Comparison of ENCODE assay signal across 1 cellular context in the genomic region with DNA sequence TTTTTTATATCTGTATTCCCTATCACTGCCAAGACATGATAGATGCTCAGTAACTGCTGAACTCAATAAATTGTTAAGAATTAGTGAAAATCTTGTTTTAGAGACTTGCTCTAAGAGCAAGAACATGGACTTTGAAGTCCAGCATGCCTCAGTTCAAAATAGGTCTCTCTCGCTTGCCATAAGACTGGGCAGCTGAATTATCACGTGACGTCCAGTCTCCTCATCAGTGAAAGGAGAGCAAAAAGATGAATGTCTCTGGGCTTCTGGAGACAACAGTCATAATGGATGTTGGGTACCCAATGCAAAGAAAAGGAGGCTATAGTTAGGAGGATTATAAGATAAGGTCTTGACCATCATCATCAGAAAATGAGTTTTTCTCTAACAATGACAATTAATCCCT.
TF ChIP-seq lines count a peak whose summit lies in the region.

No MANE protein-coding gene starts in this region.

TF ChIP-seq in K562, 482 proteins besides CTCF, POLR2A, EP300 and RAD21 (continued from another document):
- TF ChIP-seq, protein P1, sequence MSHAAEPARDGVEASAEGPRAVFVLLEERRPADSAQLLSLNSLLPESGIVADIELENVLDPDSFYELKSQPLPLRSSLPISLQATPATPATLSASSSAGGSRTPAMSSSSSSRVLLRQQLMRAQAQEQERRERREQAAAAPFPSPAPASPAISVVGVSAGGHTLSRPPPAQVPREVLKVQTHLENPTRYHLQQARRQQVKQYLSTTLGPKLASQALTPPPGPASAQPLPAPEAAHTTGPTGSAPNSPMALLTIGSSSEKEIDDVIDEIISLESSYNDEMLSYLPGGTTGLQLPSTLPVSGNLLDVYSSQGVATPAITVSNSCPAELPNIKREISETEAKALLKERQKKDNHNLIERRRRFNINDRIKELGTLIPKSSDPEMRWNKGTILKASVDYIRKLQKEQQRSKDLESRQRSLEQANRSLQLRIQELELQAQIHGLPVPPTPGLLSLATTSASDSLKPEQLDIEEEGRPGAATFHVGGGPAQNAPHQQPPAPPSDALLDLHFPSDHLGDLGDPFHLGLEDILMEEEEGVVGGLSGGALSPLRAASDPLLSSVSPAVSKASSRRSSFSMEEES (CRISPR knock-in tag; IDR thresholded peaks at IDR 0.05), result peak; percentile 88
- no peak for TF ChIP-seq HSF4 (CRISPR knock-in tag; IDR thresholded peaks at IDR 0.05; ENCODE audit: borderline replicate concordance)
- no peak for TF ChIP-seq ZNF75A (CRISPR knock-in tag; IDR thresholded peaks at IDR 0.05)
- TF ChIP-seq PCBP1 (IDR thresholded peaks at IDR 0.05; ENCODE audit: low read depth, low read length, poor library complexity, severe bottlenecking), result no peak
- no peak for TF ChIP-seq ZNF165 (CRISPR knock-in tag; IDR thresholded peaks at IDR 0.05; ENCODE audit: borderline replicate concordance)
